In the genomic region with DNA sequence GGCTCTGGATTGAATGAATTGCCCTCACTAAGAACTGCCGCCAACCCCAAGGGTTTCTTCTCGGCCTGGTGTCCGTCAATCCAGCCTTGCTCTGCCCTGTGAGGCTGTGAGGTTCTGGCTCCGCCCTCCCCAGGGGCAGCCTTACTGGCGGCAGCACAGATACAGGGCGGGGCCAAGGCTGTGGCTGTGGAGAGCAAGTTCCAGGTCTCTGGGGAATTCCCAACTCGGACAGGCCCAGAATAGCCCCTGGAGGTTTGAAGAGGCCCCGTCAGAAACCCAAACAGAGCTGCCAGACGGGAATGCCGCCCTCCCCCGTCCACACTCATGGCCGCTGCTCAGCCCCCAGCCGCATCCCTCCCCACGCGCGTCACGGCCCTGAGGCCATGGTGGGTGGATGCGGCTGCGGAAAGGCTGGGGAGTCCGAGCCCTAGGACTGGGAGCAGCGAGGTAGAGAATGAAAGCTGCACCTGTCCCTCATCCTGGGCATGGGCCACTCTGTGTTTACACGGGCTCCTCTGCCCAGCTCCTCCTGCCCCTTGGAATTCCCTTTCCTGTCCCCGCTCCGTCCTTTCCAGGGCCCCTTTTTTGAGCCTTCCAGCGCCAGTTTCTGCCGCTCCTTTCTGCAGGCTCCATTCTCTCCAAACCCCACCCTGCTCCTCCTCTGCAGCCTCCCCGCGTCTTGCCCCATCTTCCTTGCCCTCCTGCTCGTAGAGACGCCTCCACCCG, we compare ENCODE assay signal across 1 cellular context.
TF ChIP-seq lines count a peak whose summit lies in the region.

No MANE protein-coding gene starts in this region.

TF ChIP-seq in HepG2, 621 proteins besides CTCF, POLR2A, EP300 and RAD21 (continued from another document and continues in another):
- TF ChIP-seq ZNF776 (CRISPR knock-in tag; IDR thresholded peaks at IDR 0.05): no peak; the same call in 1 of the 2 replicates
- TF ChIP-seq, protein P1, sequence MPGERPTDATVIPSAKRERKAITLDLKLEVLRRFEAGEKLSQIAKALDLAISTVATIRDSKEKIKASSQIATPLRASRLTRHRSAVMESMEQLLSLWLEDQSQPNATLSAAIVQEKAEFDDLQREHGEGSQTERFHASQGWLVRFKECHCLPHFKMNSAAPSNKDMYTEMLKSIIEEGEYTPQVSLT (CRISPR knock-in tag; IDR thresholded peaks at IDR 0.05; ENCODE audit: borderline replicate concordance, low read depth): no peak
- TF ChIP-seq MZF1 (CRISPR knock-in tag; IDR thresholded peaks at IDR 0.05; ENCODE audit: borderline replicate concordance): 0 out of 2 replicates have a peak, but pooled peaks have one; percentile 77
- TF ChIP-seq, protein P2, sequence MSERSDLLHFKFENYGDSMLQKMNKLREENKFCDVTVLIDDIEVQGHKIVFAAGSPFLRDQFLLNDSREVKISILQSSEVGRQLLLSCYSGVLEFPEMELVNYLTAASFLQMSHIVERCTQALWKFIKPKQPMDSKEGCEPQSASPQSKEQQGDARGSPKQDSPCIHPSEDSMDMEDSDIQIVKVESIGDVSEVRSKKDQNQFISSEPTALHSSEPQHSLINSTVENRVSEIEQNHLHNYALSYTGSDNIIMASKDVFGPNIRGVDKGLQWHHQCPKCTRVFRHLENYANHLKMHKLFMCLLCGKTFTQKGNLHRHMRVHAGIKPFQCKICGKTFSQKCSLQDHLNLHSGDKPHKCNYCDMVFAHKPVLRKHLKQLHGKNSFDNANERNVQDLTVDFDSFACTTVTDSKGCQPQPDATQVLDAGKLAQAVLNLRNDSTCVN (CRISPR knock-in tag; IDR thresholded peaks at IDR 0.05; ENCODE audit: borderline replicate concordance): no peak; the same call in none of the 2 replicates
- 0 out of 2 replicates have a peak, but pooled peaks have one; percentile 45 for TF ChIP-seq MIER2 (CRISPR knock-in tag; IDR thresholded peaks at IDR 0.05)
- TF ChIP-seq, protein P3, sequence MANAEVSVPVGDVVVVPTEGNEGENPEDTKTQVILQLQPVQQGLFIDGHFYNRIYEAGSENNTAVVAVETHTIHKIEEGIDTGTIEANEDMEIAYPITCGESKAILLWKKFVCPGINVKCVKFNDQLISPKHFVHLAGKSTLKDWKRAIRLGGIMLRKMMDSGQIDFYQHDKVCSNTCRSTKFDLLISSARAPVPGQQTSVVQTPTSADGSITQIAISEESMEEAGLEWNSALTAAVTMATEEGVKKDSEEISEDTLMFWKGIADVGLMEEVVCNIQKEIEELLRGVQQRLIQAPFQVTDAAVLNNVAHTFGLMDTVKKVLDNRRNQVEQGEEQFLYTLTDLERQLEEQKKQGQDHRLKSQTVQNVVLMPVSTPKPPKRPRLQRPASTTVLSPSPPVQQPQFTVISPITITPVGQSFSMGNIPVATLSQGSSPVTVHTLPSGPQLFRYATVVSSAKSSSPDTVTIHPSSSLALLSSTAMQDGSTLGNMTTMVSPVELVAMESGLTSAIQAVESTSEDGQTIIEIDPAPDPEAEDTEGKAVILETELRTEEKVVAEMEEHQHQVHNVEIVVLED (CRISPR knock-in tag; IDR thresholded peaks at IDR 0.05; ENCODE audit: borderline replicate concordance): peak; percentile 66; the same call in 1 of the 2 replicates
- TF ChIP-seq, protein P4, sequence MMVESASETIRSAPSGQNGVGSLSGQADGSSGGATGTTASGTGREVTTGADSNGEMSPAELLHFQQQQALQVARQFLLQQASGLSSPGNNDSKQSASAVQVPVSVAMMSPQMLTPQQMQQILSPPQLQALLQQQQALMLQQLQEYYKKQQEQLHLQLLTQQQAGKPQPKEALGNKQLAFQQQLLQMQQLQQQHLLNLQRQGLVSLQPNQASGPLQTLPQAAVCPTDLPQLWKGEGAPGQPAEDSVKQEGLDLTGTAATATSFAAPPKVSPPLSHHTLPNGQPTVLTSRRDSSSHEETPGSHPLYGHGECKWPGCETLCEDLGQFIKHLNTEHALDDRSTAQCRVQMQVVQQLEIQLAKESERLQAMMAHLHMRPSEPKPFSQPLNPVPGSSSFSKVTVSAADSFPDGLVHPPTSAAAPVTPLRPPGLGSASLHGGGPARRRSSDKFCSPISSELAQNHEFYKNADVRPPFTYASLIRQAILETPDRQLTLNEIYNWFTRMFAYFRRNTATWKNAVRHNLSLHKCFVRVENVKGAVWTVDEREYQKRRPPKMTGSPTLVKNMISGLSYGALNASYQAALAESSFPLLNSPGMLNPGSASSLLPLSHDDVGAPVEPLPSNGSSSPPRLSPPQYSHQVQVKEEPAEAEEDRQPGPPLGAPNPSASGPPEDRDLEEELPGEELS (CRISPR knock-in tag; IDR thresholded peaks at IDR 0.05): peak; percentile 65
- no peak for TF ChIP-seq SIN3B (IDR thresholded peaks at IDR 0.05; ENCODE audit: low read length)
- TF ChIP-seq, protein P5, sequence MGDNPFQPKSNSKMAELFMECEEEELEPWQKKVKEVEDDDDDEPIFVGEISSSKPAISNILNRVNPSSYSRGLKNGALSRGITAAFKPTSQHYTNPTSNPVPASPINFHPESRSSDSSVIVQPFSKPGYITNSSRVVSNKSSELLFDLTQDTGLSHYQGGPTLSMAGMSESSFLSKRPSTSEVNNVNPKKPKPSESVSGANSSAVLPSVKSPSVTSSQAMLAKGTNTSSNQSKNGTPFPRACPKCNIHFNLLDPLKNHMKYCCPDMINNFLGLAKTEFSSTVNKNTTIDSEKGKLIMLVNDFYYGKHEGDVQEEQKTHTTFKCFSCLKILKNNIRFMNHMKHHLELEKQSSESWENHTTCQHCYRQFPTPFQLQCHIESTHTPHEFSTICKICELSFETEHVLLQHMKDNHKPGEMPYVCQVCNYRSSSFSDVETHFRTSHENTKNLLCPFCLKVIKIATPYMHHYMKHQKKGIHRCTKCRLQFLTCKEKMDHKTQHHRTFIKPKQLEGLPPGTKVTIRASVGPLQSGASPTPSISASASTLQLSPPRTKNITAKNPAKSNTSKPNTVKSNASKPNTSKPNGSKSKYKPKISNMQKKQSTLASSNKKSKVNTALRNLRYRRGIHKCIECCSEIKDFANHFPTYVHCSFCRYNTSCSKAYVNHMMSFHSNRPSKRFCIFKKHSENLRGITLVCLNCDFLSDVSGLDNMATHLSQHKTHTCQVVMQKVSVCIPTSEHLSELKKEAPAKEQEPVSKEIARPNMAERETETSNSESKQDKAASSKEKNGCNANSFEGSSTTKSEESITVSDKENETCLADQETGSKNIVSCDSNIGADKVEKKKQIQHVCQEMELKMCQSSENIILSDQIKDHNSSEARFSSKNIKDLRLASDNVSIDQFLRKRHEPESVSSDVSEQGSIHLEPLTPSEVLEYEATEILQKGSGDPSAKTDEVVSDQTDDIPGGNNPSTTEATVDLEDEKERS (CRISPR knock-in tag; IDR thresholded peaks at IDR 0.05): peak; percentile 79
- peak; percentile 30; the same call in 1 of the 2 replicates for TF ChIP-seq KLF15 (CRISPR knock-in tag; IDR thresholded peaks at IDR 0.05; ENCODE audit: borderline replicate concordance)
- TF ChIP-seq, protein P6, sequence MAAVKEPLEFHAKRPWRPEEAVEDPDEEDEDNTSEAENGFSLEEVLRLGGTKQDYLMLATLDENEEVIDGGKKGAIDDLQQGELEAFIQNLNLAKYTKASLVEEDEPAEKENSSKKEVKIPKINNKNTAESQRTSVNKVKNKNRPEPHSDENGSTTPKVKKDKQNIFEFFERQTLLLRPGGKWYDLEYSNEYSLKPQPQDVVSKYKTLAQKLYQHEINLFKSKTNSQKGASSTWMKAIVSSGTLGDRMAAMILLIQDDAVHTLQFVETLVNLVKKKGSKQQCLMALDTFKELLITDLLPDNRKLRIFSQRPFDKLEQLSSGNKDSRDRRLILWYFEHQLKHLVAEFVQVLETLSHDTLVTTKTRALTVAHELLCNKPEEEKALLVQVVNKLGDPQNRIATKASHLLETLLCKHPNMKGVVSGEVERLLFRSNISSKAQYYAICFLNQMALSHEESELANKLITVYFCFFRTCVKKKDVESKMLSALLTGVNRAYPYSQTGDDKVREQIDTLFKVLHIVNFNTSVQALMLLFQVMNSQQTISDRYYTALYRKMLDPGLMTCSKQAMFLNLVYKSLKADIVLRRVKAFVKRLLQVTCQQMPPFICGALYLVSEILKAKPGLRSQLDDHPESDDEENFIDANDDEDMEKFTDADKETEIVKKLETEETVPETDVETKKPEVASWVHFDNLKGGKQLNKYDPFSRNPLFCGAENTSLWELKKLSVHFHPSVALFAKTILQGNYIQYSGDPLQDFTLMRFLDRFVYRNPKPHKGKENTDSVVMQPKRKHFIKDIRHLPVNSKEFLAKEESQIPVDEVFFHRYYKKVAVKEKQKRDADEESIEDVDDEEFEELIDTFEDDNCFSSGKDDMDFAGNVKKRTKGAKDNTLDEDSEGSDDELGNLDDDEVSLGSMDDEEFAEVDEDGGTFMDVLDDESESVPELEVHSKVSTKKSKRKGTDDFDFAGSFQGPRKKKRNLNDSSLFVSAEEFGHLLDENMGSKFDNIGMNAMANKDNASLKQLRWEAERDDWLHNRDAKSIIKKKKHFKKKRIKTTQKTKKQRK (IDR thresholded peaks at IDR 0.05; ENCODE audit: low read length): no peak
- 0 out of 2 replicates have a peak, but pooled peaks have one; percentile 36 for TF ChIP-seq DNMT1 (CRISPR knock-in tag; IDR thresholded peaks at IDR 0.05)
- no peak for TF ChIP-seq JUNB (CRISPR knock-in tag; IDR thresholded peaks at IDR 0.05; ENCODE audit: borderline replicate concordance)
- TF ChIP-seq, protein P7, sequence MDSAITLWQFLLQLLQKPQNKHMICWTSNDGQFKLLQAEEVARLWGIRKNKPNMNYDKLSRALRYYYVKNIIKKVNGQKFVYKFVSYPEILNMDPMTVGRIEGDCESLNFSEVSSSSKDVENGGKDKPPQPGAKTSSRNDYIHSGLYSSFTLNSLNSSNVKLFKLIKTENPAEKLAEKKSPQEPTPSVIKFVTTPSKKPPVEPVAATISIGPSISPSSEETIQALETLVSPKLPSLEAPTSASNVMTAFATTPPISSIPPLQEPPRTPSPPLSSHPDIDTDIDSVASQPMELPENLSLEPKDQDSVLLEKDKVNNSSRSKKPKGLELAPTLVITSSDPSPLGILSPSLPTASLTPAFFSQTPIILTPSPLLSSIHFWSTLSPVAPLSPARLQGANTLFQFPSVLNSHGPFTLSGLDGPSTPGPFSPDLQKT (CRISPR knock-in tag; IDR thresholded peaks at IDR 0.05; ENCODE audit: borderline replicate concordance): no peak
- no peak for TF ChIP-seq NFRKB (IDR thresholded peaks at IDR 0.05)
- TF ChIP-seq NR1H2 (CRISPR knock-in tag; IDR thresholded peaks at IDR 0.05; ENCODE audit: borderline replicate concordance, low read depth): no peak
- TF ChIP-seq ATAD3A (CRISPR knock-in tag; IDR thresholded peaks at IDR 0.05): no peak
- TF ChIP-seq SMAD3 (CRISPR knock-in tag; IDR thresholded peaks at IDR 0.05): peak; percentile 60; the same call in 1 of the 2 replicates
- no peak for TF ChIP-seq FOSL1 (CRISPR knock-in tag; IDR thresholded peaks at IDR 0.05; ENCODE audit: borderline replicate concordance)
- TF ChIP-seq KDM6A (CRISPR knock-in tag; IDR thresholded peaks at IDR 0.05; ENCODE audit: low read depth): 0 out of 2 replicates have a peak, but pooled peaks have one; percentile 20
- 0 out of 2 replicates have a peak, but pooled peaks have one; percentile 55 for TF ChIP-seq SNAI1 (CRISPR knock-in tag; IDR thresholded peaks at IDR 0.05; ENCODE audit: borderline replicate concordance)
- TF ChIP-seq MLLT10 (CRISPR knock-in tag; IDR thresholded peaks at IDR 0.05): no peak
- no peak for TF ChIP-seq HNRNPUL1 (IDR thresholded peaks at IDR 0.05; ENCODE audit: low read depth, low read length)
- no peak for TF ChIP-seq NAIF1 (CRISPR knock-in tag; IDR thresholded peaks at IDR 0.05; ENCODE audit: borderline replicate concordance)
- TF ChIP-seq, protein P8, sequence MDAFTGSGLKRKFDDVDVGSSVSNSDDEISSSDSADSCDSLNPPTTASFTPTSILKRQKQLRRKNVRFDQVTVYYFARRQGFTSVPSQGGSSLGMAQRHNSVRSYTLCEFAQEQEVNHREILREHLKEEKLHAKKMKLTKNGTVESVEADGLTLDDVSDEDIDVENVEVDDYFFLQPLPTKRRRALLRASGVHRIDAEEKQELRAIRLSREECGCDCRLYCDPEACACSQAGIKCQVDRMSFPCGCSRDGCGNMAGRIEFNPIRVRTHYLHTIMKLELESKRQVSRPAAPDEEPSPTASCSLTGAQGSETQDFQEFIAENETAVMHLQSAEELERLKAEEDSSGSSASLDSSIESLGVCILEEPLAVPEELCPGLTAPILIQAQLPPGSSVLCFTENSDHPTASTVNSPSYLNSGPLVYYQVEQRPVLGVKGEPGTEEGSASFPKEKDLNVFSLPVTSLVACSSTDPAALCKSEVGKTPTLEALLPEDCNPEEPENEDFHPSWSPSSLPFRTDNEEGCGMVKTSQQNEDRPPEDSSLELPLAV (CRISPR knock-in tag; conservative IDR thresholded peaks at IDR 0.05; ENCODE audit: low read depth): no peak
- TF ChIP-seq ZNF782 (CRISPR knock-in tag; IDR thresholded peaks at IDR 0.05; ENCODE audit: borderline replicate concordance): no peak
- no peak for TF ChIP-seq PPARG (CRISPR knock-in tag; conservative IDR thresholded peaks at IDR 0.05)
- TF ChIP-seq, protein P9, sequence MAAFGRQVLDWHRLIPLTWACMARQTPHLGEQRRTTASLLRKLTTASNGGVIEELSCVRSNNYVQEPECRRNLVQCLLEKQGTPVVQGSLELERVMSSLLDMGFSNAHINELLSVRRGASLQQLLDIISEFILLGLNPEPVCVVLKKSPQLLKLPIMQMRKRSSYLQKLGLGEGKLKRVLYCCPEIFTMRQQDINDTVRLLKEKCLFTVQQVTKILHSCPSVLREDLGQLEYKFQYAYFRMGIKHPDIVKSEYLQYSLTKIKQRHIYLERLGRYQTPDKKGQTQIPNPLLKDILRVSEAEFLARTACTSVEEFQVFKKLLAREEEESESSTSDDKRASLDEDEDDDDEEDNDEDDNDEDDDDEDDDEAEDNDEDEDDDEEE (CRISPR knock-in tag; IDR thresholded peaks at IDR 0.05): 0 out of 2 replicates have a peak, but pooled peaks have one; percentile 24
- TF ChIP-seq MTF1 (CRISPR knock-in tag; IDR thresholded peaks at IDR 0.05): no peak
- TF ChIP-seq NFE2L1 (CRISPR knock-in tag; IDR thresholded peaks at IDR 0.05; ENCODE audit: borderline replicate concordance): no peak
- no peak for TF ChIP-seq HNF4A (CRISPR knock-in tag; IDR thresholded peaks at IDR 0.05)
- TF ChIP-seq, protein P10, sequence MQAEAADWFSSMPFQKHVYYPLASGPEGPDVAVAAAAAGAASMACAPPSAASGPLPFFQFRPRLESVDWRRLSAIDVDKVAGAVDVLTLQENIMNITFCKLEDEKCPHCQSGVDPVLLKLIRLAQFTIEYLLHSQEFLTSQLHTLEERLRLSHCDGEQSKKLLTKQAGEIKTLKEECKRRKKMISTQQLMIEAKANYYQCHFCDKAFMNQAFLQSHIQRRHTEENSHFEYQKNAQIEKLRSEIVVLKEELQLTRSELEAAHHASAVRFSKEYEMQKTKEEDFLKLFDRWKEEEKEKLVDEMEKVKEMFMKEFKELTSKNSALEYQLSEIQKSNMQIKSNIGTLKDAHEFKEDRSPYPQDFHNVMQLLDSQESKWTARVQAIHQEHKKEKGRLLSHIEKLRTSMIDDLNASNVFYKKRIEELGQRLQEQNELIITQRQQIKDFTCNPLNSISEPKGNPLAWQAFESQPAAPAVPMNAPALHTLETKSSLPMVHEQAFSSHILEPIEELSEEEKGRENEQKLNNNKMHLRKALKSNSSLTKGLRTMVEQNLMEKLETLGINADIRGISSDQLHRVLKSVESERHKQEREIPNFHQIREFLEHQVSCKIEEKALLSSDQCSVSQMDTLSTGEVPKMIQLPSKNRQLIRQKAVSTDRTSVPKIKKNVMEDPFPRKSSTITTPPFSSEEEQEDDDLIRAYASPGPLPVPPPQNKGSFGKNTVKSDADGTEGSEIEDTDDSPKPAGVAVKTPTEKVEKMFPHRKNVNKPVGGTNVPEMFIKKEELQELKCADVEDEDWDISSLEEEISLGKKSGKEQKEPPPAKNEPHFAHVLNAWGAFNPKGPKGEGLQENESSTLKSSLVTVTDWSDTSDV (CRISPR knock-in tag; IDR thresholded peaks at IDR 0.05): no peak
- 0 out of 2 replicates have a peak, but pooled peaks have one; percentile 52 for TF ChIP-seq BRD4 (CRISPR knock-in tag; IDR thresholded peaks at IDR 0.05)
